ENCODE assay signal across 9 cellular contexts in genomic region chr2:223537669-223538601, GRCh38.
DNase-seq lines count a peak whose midpoint lies in the region; ATAC-seq and TF ChIP-seq lines count a peak whose summit lies in the region.
"Had no signal": no experiment of that assay in that cellular context is flagged by ENCODE, and none has a peak within 500 bp of the region (broad histone marks: within the 10 kb centered on the region; RNA-seq: fewer than 3 reads in every experiment).

No MANE protein-coding gene starts in this region.

- TF ChIP-seq CTCF in endodermal cell (conservative IDR thresholded peaks at IDR 0.05) = no peak
- TF ChIP-seq CTCF in parathyroid adenoma (IDR thresholded peaks at IDR 0.05) = no peak

- H3K27me3 Mint-ChIP-seq in endodermal cell (ENCODE audit: insufficient read depth) = peaks cover 2% of the 10 kb centered on the region

- peak overlapping the region; percentile 64 for H3K27ac Mint-ChIP-seq in endodermal cell

- H3K27me3 ChIP-seq in endodermal cell (ENCODE audit: control insufficient read depth, insufficient read depth, low read length, poor library complexity, severe bottlenecking) (no peaks in the 10 kb centered on the region), parathyroid adenoma (ENCODE audit: control insufficient read depth, insufficient read depth, low read length) (no peaks in the 10 kb centered on the region)

- H3K4me3 ChIP-seq in endodermal cell (ENCODE audit: low read length) (no peak overlapping the region), parathyroid adenoma (ENCODE audit: low read depth, low read length) (no peak overlapping the region)
- H3K4me3 ChIP-seq: mucosa of descending colon had no signal

- ATAC-seq in GM19023 (IDR thresholded peaks at IDR 0.05; ENCODE audit: unreplicated experiment) (no peak), HG02571 (IDR thresholded peaks at IDR 0.05; ENCODE audit: unreplicated experiment) (no peak)
- ATAC-seq: mucosa of descending colon had no signal

- H3K9me3 Mint-ChIP-seq in endodermal cell = no peaks in the 10 kb centered on the region

- peak overlapping the region; percentile 49 for H3K27ac ChIP-seq in endodermal cell (ENCODE audit: low read depth, low read length)
- H3K27ac ChIP-seq in parathyroid adenoma = peak overlapping the region; percentile 67

- peak; percentile 65 for DNase-seq in LHCN-M2 (ENCODE audit: low read depth)
- peak; percentile 54 to 86 for DNase-seq in NCI-H446 (lab: John Stamatoyannopoulos, UW)
- peak; percentile 52 for DNase-seq in endodermal cell
- DNase-seq in cortex of kidney (lab: John Stamatoyannopoulos, UW) = no peak
- DNase-seq in stimulated activated CD4-positive, alpha-beta T cell treated with anti-CD3 and anti-CD28 coated beads, Interleukin-4, amount 100 ng/mL, for 1 hour = no peak
- DNase-seq: mucosa of descending colon had no signal

- H3K4me2 ChIP-seq in parathyroid adenoma (ENCODE audit: low read length) = no peak overlapping the region

- H3K36me3 Mint-ChIP-seq in endodermal cell (ENCODE audit: low read depth) = no peaks in the 10 kb centered on the region

- H3K9ac ChIP-seq in endodermal cell (ENCODE audit: extremely low read depth, low read length, poor library complexity, severe bottlenecking) (no peak overlapping the region), parathyroid adenoma (no peak overlapping the region)

- no peak overlapping the region for H3K4me3 Mint-ChIP-seq in endodermal cell

- H3K9me3 ChIP-seq in endodermal cell (ENCODE audit: control insufficient read depth, low read length) (no peaks in the 10 kb centered on the region), parathyroid adenoma (ENCODE audit: control insufficient read depth, low read length) (no peaks in the 10 kb centered on the region)
- H3K9me3 ChIP-seq: mucosa of descending colon had no signal

- peaks cover 7% of the 10 kb centered on the region for H3K4me1 ChIP-seq in endodermal cell (ENCODE audit: control insufficient read depth, insufficient read depth, low read length)
- H3K4me1 ChIP-seq in parathyroid adenoma = peaks cover 20% of the 10 kb centered on the region

- H3K36me3 ChIP-seq in endodermal cell (ENCODE audit: control insufficient read depth, insufficient read depth, low read length) (no peaks in the 10 kb centered on the region), parathyroid adenoma (ENCODE audit: control insufficient read depth, insufficient read depth, low read length) (no peaks in the 10 kb centered on the region)

- no peaks in the 10 kb centered on the region for H3K79me2 ChIP-seq in parathyroid adenoma

- WGBS in endodermal cell (ENCODE audit: insufficient coverage in 1 of 2, insufficient read length in 1 of 2), 2 experiments = 74% methylated on average over 5 of the region's 5 CpGs; no CpG with 5 or more reads in 1 of the 2 experiments

- peaks cover 21% of the 10 kb centered on the region for H3K4me1 Mint-ChIP-seq in endodermal cell

- peak overlapping the region; percentile 63 for H2AFZ ChIP-seq in parathyroid adenoma

Comparison
In these comparisons a context has a peak if more than half of its experiments do, and no peak if none do; other contexts are left out.
1. DNase-seq: peak in LHCN-M2 (single experiment), NCI-H446 (2 of 2) and endodermal cell (single experiment); none in cortex of kidney (single experiment) and stimulated activated CD4-positive, alpha-beta T cell treated with anti-CD3 and anti-CD28 coated beads, Interleukin-4, amount 100 ng/mL, for 1 hour (single experiment).